Comparison of ENCODE assay signal across 1 cellular context in genomic region chr9:123807241-123807640, GRCh38.
TF ChIP-seq lines count a peak whose summit lies in the region.

No MANE protein-coding gene starts in this region.

TF ChIP-seq in HepG2, 621 proteins besides CTCF, POLR2A, EP300 and RAD21 (continued from another document):
- TF ChIP-seq DZIP1 (CRISPR knock-in tag; IDR thresholded peaks at IDR 0.05): no peak
- no peak for TF ChIP-seq NCOA2 (CRISPR knock-in tag; IDR thresholded peaks at IDR 0.05)
- TF ChIP-seq ZBTB44 (CRISPR knock-in tag; IDR thresholded peaks at IDR 0.05): no peak
- no peak for TF ChIP-seq THYN1 (CRISPR knock-in tag; IDR thresholded peaks at IDR 0.05; ENCODE audit: borderline replicate concordance, low read depth)
- no peak for TF ChIP-seq DNMT1 (CRISPR knock-in tag; IDR thresholded peaks at IDR 0.05)
- TF ChIP-seq RFX3 (CRISPR knock-in tag; IDR thresholded peaks at IDR 0.05): no peak
- TF ChIP-seq ZNF547 (CRISPR knock-in tag; IDR thresholded peaks at IDR 0.05): no peak
- TF ChIP-seq GLI4 (CRISPR knock-in tag; IDR thresholded peaks at IDR 0.05; ENCODE audit: borderline replicate concordance): no peak
